Comparison of ENCODE assay signal across 1 cellular context in genomic region chr5:77224672-77225355, GRCh38.
TF ChIP-seq lines count a peak whose summit lies in the region.

No MANE protein-coding gene starts in this region.

TF ChIP-seq in K562, 482 proteins besides CTCF, POLR2A, EP300 and RAD21 (continued from another document):
- TF ChIP-seq, protein P1, sequence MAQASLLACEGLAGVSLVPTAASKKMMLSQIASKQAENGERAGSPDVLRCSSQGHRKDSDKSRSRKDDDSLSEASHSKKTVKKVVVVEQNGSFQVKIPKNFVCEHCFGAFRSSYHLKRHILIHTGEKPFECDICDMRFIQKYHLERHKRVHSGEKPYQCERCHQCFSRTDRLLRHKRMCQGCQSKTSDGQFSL (CRISPR knock-in tag; IDR thresholded peaks at IDR 0.05) = no peak
- TF ChIP-seq, protein P1 (tag; IDR thresholded peaks at IDR 0.05) = no peak
- peak in 1 of 2 experiments; percentile 93; a peak in 2 of 4 replicates for TF ChIP-seq MLLT1 (IDR thresholded peaks at IDR 0.05)
- TF ChIP-seq TEAD1 (CRISPR knock-in tag; IDR thresholded peaks at IDR 0.05) = peak; percentile 68 to 95; a peak in 3 of 4 replicates
- peak; percentile 36; the same call in 1 of the 2 replicates for TF ChIP-seq NCOR1 (IDR thresholded peaks at IDR 0.05)
- TF ChIP-seq ZBTB11 (CRISPR knock-in tag; IDR thresholded peaks at IDR 0.05) = no peak
- TF ChIP-seq RNF2 (IDR thresholded peaks at IDR 0.05) = no peak
- peak; percentile 28; the same call in 1 of the 2 replicates for TF ChIP-seq CBFA2T2 (conservative IDR thresholded peaks at IDR 0.05)
- peak; percentile 54; the same call in 1 of the 2 replicates for TF ChIP-seq CBFA2T3 (IDR thresholded peaks at IDR 0.05)
